8 cellular contexts compared by ENCODE assay signal in genomic region chr1:37931148-37931492, GRCh38. TPM values are rescaled to one million over a fixed set of nuclear protein-coding genes. Genes with fewer than 3 reads are reported as not detected.
DNase-seq lines count a peak whose midpoint lies in the region; ATAC-seq and TF ChIP-seq lines count a peak whose summit lies in the region.

No MANE protein-coding gene starts in this region.

- intact Hi-C loops in ascending aorta (cut with DNase I), result loop anchor here (2.0 to 5.0 kb wide), 4 partner anchors 16 to 72 kb away; partner anchors contain the start of genes INPP5B and MTF1

- ATAC-seq in DND-41 (ENCODE audit: insufficient read depth, low read depth) (peak; percentile 11), GM18519 (IDR thresholded peaks at IDR 0.05; ENCODE audit: low FRiP score, unreplicated experiment) (no peak), HG02938 (IDR thresholded peaks at IDR 0.05; ENCODE audit: unreplicated experiment) (no peak)

- peak; percentile 33 for DNase-seq in DND-41
- no peak for DNase-seq in ascending aorta (ENCODE audit: low spot score in 2 of 2)
- no peak for DNase-seq in kidney epithelial cell (ENCODE audit: low read depth)
- no peak for DNase-seq in LoVo (ENCODE audit: low spot score)

- H3K79me2 ChIP-seq in DND-41 (ENCODE audit: insufficient read depth, low read length), result peaks cover 39% of the 10 kb centered on the region

- H3K4me3 ChIP-seq in DND-41 (ENCODE audit: low read depth in 1 of 2, low read length in 2 of 2) (peak overlapping the region; percentile 76 to 86; a peak in 3 of 4 replicates), HUES48 (ENCODE audit: low read depth, low read length) (peak overlapping the region; percentile 91), ascending aorta (peak overlapping the region; percentile 82 to 94), kidney epithelial cell (ENCODE audit: low read depth, low read length) (peak overlapping the region; percentile 83), subcutaneous abdominal adipose tissue (ENCODE audit: low read depth in 1 of 5, low read length in 5 of 5) (peak overlapping the region; percentile 73 to 81 (median 76))

- H3K9me3 ChIP-seq in DND-41 (ENCODE audit: insufficient read depth, low read length, severe bottlenecking), result no peaks in the 10 kb centered on the region
- H3K9me3 ChIP-seq in HUES48 (ENCODE audit: control insufficient read depth, insufficient read depth, low read length), result no peaks in the 10 kb centered on the region
- no peaks in the 10 kb centered on the region for H3K9me3 ChIP-seq in ascending aorta
- H3K9me3 ChIP-seq in subcutaneous abdominal adipose tissue (ENCODE audit: control insufficient read depth in 5 of 5, low read length in 5 of 5), result no peaks in the 10 kb centered on the region

- TF ChIP-seq CTCF in DND-41 (IDR thresholded peaks at IDR 0.05; ENCODE audit: borderline replicate concordance, extremely low read depth, low read length, poor library complexity, severe bottlenecking) (no peak), ascending aorta (IDR thresholded peaks at IDR 0.05) (no peak), kidney epithelial cell (IDR thresholded peaks at IDR 0.05; ENCODE audit: insufficient read depth, low read length, poor library complexity, severe bottlenecking) (no peak)

- H3K27ac ChIP-seq in DND-41 (ENCODE audit: low read length) (peak overlapping the region; percentile 66), HUES48 (ENCODE audit: low read depth, low read length) (peak overlapping the region; percentile 54), ascending aorta (peak overlapping the region; percentile 79 to 83), subcutaneous abdominal adipose tissue (ENCODE audit: low read depth, low read length) (peak overlapping the region; percentile 30)

- peak overlapping the region; percentile 93 for H3K4me2 ChIP-seq in DND-41 (ENCODE audit: insufficient read depth, low read length)

- H3K36me3 ChIP-seq in DND-41 (ENCODE audit: insufficient read depth, low read length) (no peaks in the 10 kb centered on the region), HUES48 (ENCODE audit: control insufficient read depth, insufficient read depth, low read length) (no peaks in the 10 kb centered on the region; the same call in 1 of the 2 replicates), ascending aorta (peaks cover 10 to 16% of the 10 kb centered on the region in 2 donors), kidney epithelial cell (ENCODE audit: control insufficient read depth, insufficient read depth, low read length) (no peaks in the 10 kb centered on the region), subcutaneous abdominal adipose tissue (ENCODE audit: control insufficient read depth in 5 of 5, insufficient read depth in 5 of 5, low read length in 5 of 5) (peaks cover 3 to 21% (median 13%) of the 10 kb centered on the region in 5 donors)

- peak overlapping the region; percentile 82 for H2AFZ ChIP-seq in DND-41 (ENCODE audit: low read depth, low read length)

- no peaks in the 10 kb centered on the region for H3K27me3 ChIP-seq in DND-41 (ENCODE audit: insufficient read depth, low read length, poor library complexity)
- H3K27me3 ChIP-seq in HUES48 (ENCODE audit: control insufficient read depth, insufficient read depth, low read length), result no peaks in the 10 kb centered on the region
- no peaks in the 10 kb centered on the region for H3K27me3 ChIP-seq in ascending aorta
- no peaks in the 10 kb centered on the region for H3K27me3 ChIP-seq in kidney epithelial cell (ENCODE audit: control insufficient read depth, insufficient read depth, low read length)
- no peaks in the 10 kb centered on the region for H3K27me3 ChIP-seq in subcutaneous abdominal adipose tissue (ENCODE audit: control insufficient read depth in 5 of 5, insufficient read depth in 4 of 5, low read length in 5 of 5)

- peaks cover 32% of the 10 kb centered on the region for H3K4me1 ChIP-seq in DND-41 (ENCODE audit: insufficient read depth, low read length)
- no peaks in the 10 kb centered on the region for H3K4me1 ChIP-seq in HUES48 (ENCODE audit: control insufficient read depth, insufficient read depth, low read length)
- H3K4me1 ChIP-seq in ascending aorta, result peaks cover 3 to 22% of the 10 kb centered on the region in 2 donors
- H3K4me1 ChIP-seq in subcutaneous abdominal adipose tissue (ENCODE audit: control insufficient read depth in 5 of 5, insufficient read depth in 5 of 5, low read length in 5 of 5), result peaks cover 3 to 35% (median 30%) of the 10 kb centered on the region in 5 donors

- H3K9ac ChIP-seq in DND-41 (ENCODE audit: low read depth, low read length), result peak overlapping the region; percentile 70
- H3K9ac ChIP-seq in HUES48 (ENCODE audit: low read depth, low read length), result peak overlapping the region; percentile 65
- peak overlapping the region in 4 of 5 donors; percentile 76 to 82 (median 79) for H3K9ac ChIP-seq in subcutaneous abdominal adipose tissue (ENCODE audit: low read length in 5 of 5)

- H4K20me1 ChIP-seq in DND-41 (ENCODE audit: insufficient read depth, low read length), result peaks cover 3% of the 10 kb centered on the region; the same call in 1 of the 2 replicates

RNA-seq across cellular contexts. Expression of gene INPP5B, which starts 15.7 kb away (rescaled TPM):
- total RNA-seq in ascending aorta (11.7 TPM), kidney epithelial cell (18.9 and 19.6 TPM in 2 replicates)

RNA-seq across cellular contexts. Expression of gene SF3A3, which starts 58.7 kb away (rescaled TPM):
- 20.3 TPM for total RNA-seq in ascending aorta
- 50.7 and 79.6 TPM in 2 replicates for total RNA-seq in kidney epithelial cell

Comparison
In these comparisons a context has a peak if more than half of its experiments do, and no peak if none do; other contexts are left out.
1. H3K27ac ChIP-seq: peak in every context shown above with its lines; median percentile 81 in ascending aorta; 66 in DND-41; 54 in HUES48; 30 in subcutaneous abdominal adipose tissue.